ENCODE assay signal across 8 cellular contexts in the genomic region with DNA sequence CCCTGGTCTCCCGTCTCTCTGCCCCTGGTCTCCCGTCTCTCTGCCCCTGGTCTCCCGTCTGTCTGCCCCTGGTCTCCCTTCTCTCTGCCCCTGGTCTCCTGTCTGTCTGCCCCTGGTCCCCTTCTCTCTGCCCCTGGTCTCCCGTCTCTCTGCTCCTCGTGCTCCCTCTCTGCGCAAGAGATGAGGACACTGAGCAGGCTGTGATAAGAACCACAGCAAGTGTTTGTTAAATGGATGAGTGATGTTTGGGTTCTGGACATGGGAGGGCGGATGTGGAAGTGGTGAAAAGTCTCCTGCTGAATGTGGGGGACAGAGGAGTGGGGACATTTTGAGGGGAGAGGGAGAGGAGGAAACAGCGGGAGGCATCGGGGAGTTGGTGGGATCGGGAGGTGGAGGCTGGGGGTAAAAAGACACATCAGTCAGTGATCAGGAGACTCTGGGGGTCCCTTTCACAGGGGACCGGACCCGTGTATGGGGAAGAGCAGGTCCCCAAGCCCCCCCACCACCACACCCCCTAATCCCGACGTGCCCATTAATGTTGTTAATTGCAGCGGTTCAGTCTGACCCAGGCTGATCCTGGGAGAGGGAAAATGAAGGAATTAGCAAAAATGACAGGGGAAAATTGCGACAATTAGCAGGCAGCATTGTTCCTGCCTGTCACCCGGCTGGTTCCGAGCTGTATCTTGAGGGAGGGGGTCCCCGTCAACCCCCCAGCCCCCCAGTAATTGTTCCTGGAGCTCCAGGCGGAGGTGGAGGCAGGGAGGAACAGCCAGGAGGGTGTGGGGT.
"Had no signal": no experiment of that assay in that cellular context is flagged by ENCODE, and none has a peak within 500 bp of the region (broad histone marks: within the 10 kb centered on the region; RNA-seq: fewer than 3 reads in every experiment).

No MANE protein-coding gene starts in this region.

- DNase-seq: activated naive CD4-positive, alpha-beta T cell treated with anti-CD3 and anti-CD28 coated beads, Interleukin-2, amount 10 ng/mL, durations not matched to agents 7 days and 5 days; heart right ventricle; left ventricle myocardium superior; natural killer cell had no signal

- ATAC-seq: activated CD4-positive, CD25-positive, alpha-beta regulatory T cell treated with anti-CD3 and anti-CD28 coated beads, Interleukin-2, amount 50 U/mL, for 24 hours; gastroesophageal sphincter; left ventricle myocardium superior; natural killer cell; sciatic nerve had no signal

- H3K9me3 ChIP-seq: gastroesophageal sphincter, heart right ventricle had no signal

- H3K36me3 ChIP-seq: cardiac muscle cell, gastroesophageal sphincter, heart right ventricle had no signal

- H3K4me3 ChIP-seq: cardiac muscle cell, gastroesophageal sphincter, heart right ventricle had no signal
